Comparison of ENCODE assay signal across 8 cellular contexts in genomic region chrX:135974279-135974856, GRCh38. TPM values are rescaled to one million over a fixed set of nuclear protein-coding genes. Genes with fewer than 3 reads are reported as not detected.
DNase-seq lines count a peak whose midpoint lies in the region; ATAC-seq, FAIRE-seq and TF ChIP-seq lines count a peak whose summit lies in the region.

No MANE protein-coding gene starts in this region.

- peak; percentile 51 for ATAC-seq in gastroesophageal sphincter

- H3K9me3 ChIP-seq in gastroesophageal sphincter: no peaks in the 10 kb centered on the region

- no peak for FAIRE-seq in GM12891 (lab: Jason Lieb, UNC)

- peaks cover 2% of the 10 kb centered on the region for H3K27me3 Mint-ChIP-seq in activated T-helper 1 cell treated with anti-CD3 and anti-CD28 coated beads, Interleukin-12 subunit alpha, Interleukin-12 subunit beta, Interleukin-2, Interleukin-4 antibody, amounts not matched to agents 30 ng/mL and 10 ng/mL and 1 ng/mL, durations not matched to agents 14 hours and 24 hours and 36 hours (ENCODE audit: insufficient read depth)

- intact Hi-C loops in activated T-helper 1 cell treated with anti-CD3 and anti-CD28 coated beads, Interleukin-12 subunit alpha, Interleukin-12 subunit beta, Interleukin-2, Interleukin-4 antibody, amounts not matched to agents 30 ng/mL and 10 ng/mL and 1 ng/mL, durations not matched to agents 14 hours and 24 hours and 36 hours (cut with micrococcal nuclease): loop anchor here (1.0 to 5.0 kb wide), 5 partner anchors 11 to 1802 kb away; partner anchors contain the start of genes SLC9A6 and SMIM10L2A

- peak overlapping the region; percentile 69 for H3K4me3 Mint-ChIP-seq in activated T-helper 1 cell treated with anti-CD3 and anti-CD28 coated beads, Interleukin-12 subunit alpha, Interleukin-12 subunit beta, Interleukin-2, Interleukin-4 antibody, amounts not matched to agents 30 ng/mL and 10 ng/mL and 1 ng/mL, durations not matched to agents 14 hours and 24 hours and 36 hours

- H3K4me3 ChIP-seq in gastroesophageal sphincter: peak overlapping the region; percentile 30 to 49

- H3K36me3 Mint-ChIP-seq in activated T-helper 1 cell treated with anti-CD3 and anti-CD28 coated beads, Interleukin-12 subunit alpha, Interleukin-12 subunit beta, Interleukin-2, Interleukin-4 antibody, amounts not matched to agents 30 ng/mL and 10 ng/mL and 1 ng/mL, durations not matched to agents 14 hours and 24 hours and 36 hours (ENCODE audit: low read depth): no peaks in the 10 kb centered on the region

- H3K36me3 ChIP-seq in gastroesophageal sphincter: no peaks in the 10 kb centered on the region

- TF ChIP-seq EP300 in gastroesophageal sphincter (IDR thresholded peaks at IDR 0.05): no peak

- H3K4me1 Mint-ChIP-seq in activated T-helper 1 cell treated with anti-CD3 and anti-CD28 coated beads, Interleukin-12 subunit alpha, Interleukin-12 subunit beta, Interleukin-2, Interleukin-4 antibody, amounts not matched to agents 30 ng/mL and 10 ng/mL and 1 ng/mL, durations not matched to agents 14 hours and 24 hours and 36 hours (ENCODE audit: low read depth): peaks cover 40% of the 10 kb centered on the region

- DNase-seq in DMS 273 (lab: John Stamatoyannopoulos, UW; ENCODE audit: unreplicated experiment) (peak; percentile 78), DMS 273 treated with DMSO at 0.1 percent for 48 hours (lab: John Stamatoyannopoulos, UW) (no peak), NCI-H748 (lab: John Stamatoyannopoulos, UW; ENCODE audit: unreplicated experiment) (peak; percentile 67), occipital lobe (lab: John Stamatoyannopoulos, UW) (peak; percentile 78), superior temporal gyrus (ENCODE audit: extremely low spot score) (peak; percentile 29), GM12891 (ENCODE audit: insufficient read length, low spot score) (no peak)
- DNase-seq in activated T-helper 1 cell treated with anti-CD3 and anti-CD28 coated beads, Interleukin-12 subunit alpha, Interleukin-12 subunit beta, Interleukin-2, Interleukin-4 antibody, amounts not matched to agents 30 ng/mL and 10 ng/mL and 1 ng/mL, durations not matched to agents 14 hours and 24 hours and 36 hours (ENCODE audit: low spot score): peak; percentile 19

- 0 to 13% methylated on average over 5 to 14 of the region's 32 CpGs for WGBS in gastroesophageal sphincter (ENCODE audit: low coverage in 1 of 2), 2 donors

- no peak for TF ChIP-seq POLR2A in gastroesophageal sphincter (IDR thresholded peaks at IDR 0.05)
- TF ChIP-seq POLR2A in GM12891 (IDR thresholded peaks at IDR 0.05; ENCODE audit: low read depth, low read length): no peak

- no peaks in the 10 kb centered on the region for H3K27me3 ChIP-seq in gastroesophageal sphincter

- H3K27ac Mint-ChIP-seq in activated T-helper 1 cell treated with anti-CD3 and anti-CD28 coated beads, Interleukin-12 subunit alpha, Interleukin-12 subunit beta, Interleukin-2, Interleukin-4 antibody, amounts not matched to agents 30 ng/mL and 10 ng/mL and 1 ng/mL, durations not matched to agents 14 hours and 24 hours and 36 hours: peak overlapping the region; percentile 3

- peaks cover 0 to 26% (median 0%) of the 10 kb centered on the region in 3 donors for H3K4me1 ChIP-seq in gastroesophageal sphincter

- H3K27ac ChIP-seq in gastroesophageal sphincter: peak overlapping the region; percentile 63 to 87 (median 76)

- no peak for TF ChIP-seq CTCF in gastroesophageal sphincter (IDR thresholded peaks at IDR 0.05)

- H3K9me3 Mint-ChIP-seq in activated T-helper 1 cell treated with anti-CD3 and anti-CD28 coated beads, Interleukin-12 subunit alpha, Interleukin-12 subunit beta, Interleukin-2, Interleukin-4 antibody, amounts not matched to agents 30 ng/mL and 10 ng/mL and 1 ng/mL, durations not matched to agents 14 hours and 24 hours and 36 hours: no peaks in the 10 kb centered on the region

TF ChIP-seq in GM12891, 5 proteins besides CTCF, POLR2A, EP300 and RAD21:
- TF ChIP-seq TAF1 (IDR thresholded peaks at IDR 0.05; ENCODE audit: low read depth, low read length): no peak
- no peak for TF ChIP-seq POU2F2 (IDR thresholded peaks at IDR 0.05; ENCODE audit: low read depth, low read length)
- no peak for TF ChIP-seq PAX5 (IDR thresholded peaks at IDR 0.05; ENCODE audit: insufficient read depth, low read length, severe bottlenecking)

RNA-seq across cellular contexts. Expression of gene MMGT1, which starts 0.6 kb away (rescaled TPM):
- total RNA-seq in activated T-helper 1 cell treated with anti-CD3 and anti-CD28 coated beads, Interleukin-12 subunit alpha, Interleukin-12 subunit beta, Interleukin-2, Interleukin-4 antibody, amounts not matched to agents 30 ng/mL and 10 ng/mL and 1 ng/mL, durations not matched to agents 14 hours and 24 hours and 36 hours: 25.2 and 26.4 TPM in 2 replicates
- total RNA-seq in gastroesophageal sphincter: 10 to 100 TPM; 33.0 to 43.9 (median 40.6) TPM
- total RNA-seq in occipital lobe: 16.7 TPM
- polyA plus RNA-seq in GM12891 (2012; ENCODE audit: low read depth, missing spikeins): 6.5 TPM

RNA-seq across cellular contexts. Expression of gene SLC9A6, which starts 10.9 kb away (rescaled TPM):
- 12.7 and 13.4 TPM in 2 replicates for total RNA-seq in activated T-helper 1 cell treated with anti-CD3 and anti-CD28 coated beads, Interleukin-12 subunit alpha, Interleukin-12 subunit beta, Interleukin-2, Interleukin-4 antibody, amounts not matched to agents 30 ng/mL and 10 ng/mL and 1 ng/mL, durations not matched to agents 14 hours and 24 hours and 36 hours
- total RNA-seq in gastroesophageal sphincter (10 to 100 TPM; 17.2 to 27.3 (median 20.3) TPM), occipital lobe (140 TPM)
- polyA plus RNA-seq in GM12891 (2012; ENCODE audit: low read depth, missing spikeins): 2.8 TPM

Comparison
In these comparisons a context has a peak if more than half of its experiments do, and no peak if none do; other contexts are left out.
1. DNase-seq: peak in DMS 273 (single experiment), NCI-H748 (single experiment), activated T-helper 1 cell treated with anti-CD3 and anti-CD28 coated beads, Interleukin-12 subunit alpha, Interleukin-12 subunit beta, Interleukin-2, Interleukin-4 antibody, amounts not matched to agents 30 ng/mL and 10 ng/mL and 1 ng/mL, durations not matched to agents 14 hours and 24 hours and 36 hours (single experiment), occipital lobe (single experiment) and superior temporal gyrus (single experiment); none in DMS 273 treated with DMSO at 0.1 percent for 48 hours (single experiment) and GM12891 (single experiment).